In the genomic region with DNA sequence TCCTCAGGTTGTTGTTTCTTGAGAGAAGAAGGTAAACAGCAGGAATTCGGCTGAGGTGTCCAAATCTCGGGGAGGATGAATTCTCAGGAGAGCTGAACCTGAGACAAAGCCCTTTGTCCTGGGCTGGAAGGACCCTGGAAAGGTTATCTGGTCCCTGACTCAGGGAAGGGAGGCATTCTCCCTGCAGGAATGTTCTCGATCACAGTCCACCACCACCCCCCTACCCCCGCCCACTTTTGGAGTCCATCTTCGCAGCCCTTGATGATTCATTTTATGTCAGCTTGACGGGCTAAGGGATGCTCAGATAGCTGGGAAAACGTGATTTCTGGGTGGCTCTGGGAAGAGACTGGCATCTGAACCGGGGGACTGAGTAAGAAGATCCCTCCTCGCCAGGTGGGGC, we compare ENCODE assay signal across 23 cellular contexts. TPM values are rescaled to one million over a fixed set of nuclear protein-coding genes. Genes with fewer than 3 reads are reported as not detected.
"Had no signal": no experiment of that assay in that cellular context is flagged by ENCODE, and none has a peak within 500 bp of the region (broad histone marks: within the 10 kb centered on the region; RNA-seq: fewer than 3 reads in every experiment).

No MANE protein-coding gene starts in this region.

- H3K4me3 ChIP-seq: coronary artery, left ventricle myocardium inferior, testis had no signal

- DNase-seq: activated CD4-positive, alpha-beta memory T cell treated with anti-CD3 and anti-CD28 coated beads, Interleukin-2, amount 10 ng/mL, durations not matched to agents 7 days and 5 days; activated CD4-positive, alpha-beta T cell treated with anti-CD3 and anti-CD28 coated beads, Interleukin-2, amount 10 ng/mL, durations not matched to agents 24 days and 14 days; activated effector memory CD4-positive, alpha-beta T cell treated with Interleukin-2 at 50 U/mL for 16 hours; activated naive CD4-positive, alpha-beta T cell treated with anti-CD3 and anti-CD28 coated beads for 36 hours; activated naive CD8-positive, alpha-beta T cell treated with anti-CD3 and anti-CD28 coated beads, Interleukin-2, amount 10 ng/mL, durations not matched to agents 7 days and 5 days; activated T-cell treated with anti-CD3 and anti-CD28 coated beads, Interleukin-2, amount 50 U/mL, for 72 hours; amygdala; cerebellar nuclear complex; kidney; left ventricle myocardium inferior; mammary epithelial cell; occipital lobe; retina; stimulated activated CD4-positive, alpha-beta T cell treated with anti-CD3 and anti-CD28 coated beads, Interleukin-2, amount 100 ng/mL, for 48 hours; stimulated activated CD8-positive, alpha-beta memory T cell treated with anti-CD3 and anti-CD28 coated beads, Interleukin-4, amount 100 ng/mL, for 48 hours; stimulated activated naive B cell treated with anti-CD40 and anti-IgM and Interleukin-4, amounts not matched to agents 10 μg/mL and 1 μg/mL and 100 μg/mL, for 72 hours; T-cell; testis; trophoblast cell had no signal

- ATAC-seq: activated CD4-positive, CD25-positive, alpha-beta regulatory T cell treated with anti-CD3 and anti-CD28 coated beads, Interleukin-2, amount 50 U/mL, for 24 hours; stimulated activated naive B cell treated with anti-CD40 and anti-IgM and Interleukin-4, amounts not matched to agents 10 μg/mL and 1 μg/mL and 100 μg/mL, for 72 hours; T-cell had no signal

- H3K27me3 ChIP-seq: testis had no signal

- H3K9me3 ChIP-seq: left ventricle myocardium inferior, testis had no signal

- FAIRE-seq: endometrium, kidney had no signal

- H3K27ac ChIP-seq: left ventricle myocardium inferior, testis, VCaP had no signal

RNA-seq across cellular contexts. Expression of gene CEP295NL, which starts 1.4 kb away (rescaled TPM):
- total RNA-seq: activated CD4-positive, alpha-beta memory T cell treated with anti-CD3 and anti-CD28 coated beads, Interleukin-2, amount 10 ng/mL, durations not matched to agents 7 days and 5 days; activated naive CD4-positive, alpha-beta T cell treated with anti-CD3 and anti-CD28 coated beads for 36 hours had no signal
